11 cellular contexts compared by ENCODE assay signal in genomic region chr11:73384531-73384870, GRCh38. TPM values are rescaled to one million over a fixed set of nuclear protein-coding genes. Genes with fewer than 3 reads are reported as not detected.
DNase-seq lines count a peak whose midpoint lies in the region; ATAC-seq and TF ChIP-seq lines count a peak whose summit lies in the region.
"Had no signal": no experiment of that assay in that cellular context is flagged by ENCODE, and none has a peak within 500 bp of the region (broad histone marks: within the 10 kb centered on the region; RNA-seq: fewer than 3 reads in every experiment).

No MANE protein-coding gene starts in this region.

- H3K27ac ChIP-seq in DND-41 (ENCODE audit: low read length) (peak overlapping the region; percentile 53; the same call in 1 of the 2 replicates), gastrocnemius medialis (peak overlapping the region; percentile 87 to 99 (median 98))

- H3K9ac ChIP-seq in DND-41 (ENCODE audit: low read depth, low read length): no peak overlapping the region
- peak overlapping the region; percentile 46 for H3K9ac ChIP-seq in Loucy (ENCODE audit: low read depth, low read length, poor library complexity, severe bottlenecking)

- no peak overlapping the region for H3K4me3 ChIP-seq in DND-41 (ENCODE audit: low read depth in 1 of 2, low read length in 2 of 2)
- H3K4me3 ChIP-seq in Loucy (ENCODE audit: low read length, poor library complexity, severe bottlenecking): peak overlapping the region; percentile 34
- H3K4me3 ChIP-seq in gastrocnemius medialis: no peak overlapping the region

- peaks cover 27% of the 10 kb centered on the region for H3K36me3 ChIP-seq in DND-41 (ENCODE audit: insufficient read depth, low read length)
- H3K36me3 ChIP-seq in Loucy (ENCODE audit: insufficient read depth, low read length): peaks cover 2% of the 10 kb centered on the region; the same call in 1 of the 2 replicates
- H3K36me3 ChIP-seq in gastrocnemius medialis: no peaks in the 10 kb centered on the region

- no peaks in the 10 kb centered on the region for H3K27me3 Mint-ChIP-seq in effector memory CD8-positive, alpha-beta T cell

- H4K20me1 ChIP-seq in DND-41 (ENCODE audit: insufficient read depth, low read length): peaks cover 98% of the 10 kb centered on the region
- H4K20me1 ChIP-seq in Loucy (ENCODE audit: insufficient read depth, low read length, poor library complexity, severe bottlenecking): peaks cover 61% of the 10 kb centered on the region

- no peaks in the 10 kb centered on the region for H3K27me3 ChIP-seq in DND-41 (ENCODE audit: insufficient read depth, low read length, poor library complexity)
- H3K27me3 ChIP-seq in Loucy (ENCODE audit: insufficient read depth, low read length, poor library complexity, severe bottlenecking): no peaks in the 10 kb centered on the region
- no peaks in the 10 kb centered on the region for H3K27me3 ChIP-seq in gastrocnemius medialis

- H3K4me3 Mint-ChIP-seq in effector memory CD8-positive, alpha-beta T cell: peak overlapping the region; percentile 56 to 77

- no peak for DNase-seq in DND-41
- DNase-seq in effector memory CD8-positive, alpha-beta T cell: no peak
- DNase-seq in gastrocnemius medialis: no peak
- DNase-seq in HUDEP-2 (lab: John Stamatoyannopoulos, UW; ENCODE audit: unreplicated experiment in 76 of 76): no peak
- DNase-seq: activated CD8-positive, alpha-beta memory T cell treated with anti-CD3 and anti-CD28 coated beads, Interleukin-2, amount 50 U/mL, for 48 hours; DMS 273 treated with DMSO at 0.1 percent for 48 hours; NCI-H748 treated with DMSO at 0.1 percent for 48 hours; SW 1271 had no signal

- intact Hi-C loops in gastrocnemius medialis (cut with DNase I; ENCODE audit: low total_unique reads): loop anchor here (10.0 kb wide), 1 partner anchor 630 kb away; no protein-coding TSS in a partner anchor

- H3K9me3 ChIP-seq in DND-41 (ENCODE audit: insufficient read depth, low read length, severe bottlenecking) (no peaks in the 10 kb centered on the region), Loucy (ENCODE audit: insufficient read depth, low read depth, low read length) (no peaks in the 10 kb centered on the region), gastrocnemius medialis (no peaks in the 10 kb centered on the region)

- no peaks in the 10 kb centered on the region for H3K9me2 ChIP-seq in Loucy (replicated peaks; ENCODE audit: low read depth, low read length)

- TF ChIP-seq CTCF in DND-41 (IDR thresholded peaks at IDR 0.05; ENCODE audit: borderline replicate concordance, extremely low read depth, low read length, poor library complexity, severe bottlenecking) (no peak), Loucy (conservative IDR thresholded peaks at IDR 0.05; ENCODE audit: low read length) (no peak), gastrocnemius medialis (IDR thresholded peaks at IDR 0.05 in 4 of 5, conservative IDR thresholded peaks at IDR 0.05 in 1 of 5) (no peak)

- in situ Hi-C loops in gastrocnemius medialis (cut with MboI; ENCODE audit: low sequenced_read_pairs in 4 of 4): no loop called here

- H3F3A ChIP-seq in Loucy (ENCODE audit: low read depth): no peaks in the 10 kb centered on the region

- no peak overlapping the region for H3K4me2 ChIP-seq in DND-41 (ENCODE audit: insufficient read depth, low read length)
- H3K4me2 ChIP-seq in Loucy (ENCODE audit: low read depth, low read length, poor library complexity, severe bottlenecking): peak overlapping the region; percentile 87

- peaks cover 92% of the 10 kb centered on the region for H3K36me3 Mint-ChIP-seq in effector memory CD8-positive, alpha-beta T cell (ENCODE audit: insufficient read depth)

- H3K9me3 Mint-ChIP-seq in effector memory CD8-positive, alpha-beta T cell: no peaks in the 10 kb centered on the region

- peaks cover 99% of the 10 kb centered on the region for H3K79me2 ChIP-seq in DND-41 (ENCODE audit: insufficient read depth, low read length)
- H3K79me2 ChIP-seq in Loucy (ENCODE audit: insufficient read depth, low read length): peaks cover 99% of the 10 kb centered on the region

- H3K4me1 Mint-ChIP-seq in effector memory CD8-positive, alpha-beta T cell (ENCODE audit: low read depth in 2 of 2): peaks cover 55 to 68% of the 10 kb centered on the region in 2 donors

- TF ChIP-seq POLR2A in gastrocnemius medialis (IDR thresholded peaks at IDR 0.05): no peak

- ATAC-seq in DND-41 (ENCODE audit: insufficient read depth, low read depth): no peak
- ATAC-seq in effector memory CD8-positive, alpha-beta T cell (replicated peaks): no peak
- ATAC-seq in gastrocnemius medialis: no peak
- ATAC-seq in GM19455 (IDR thresholded peaks at IDR 0.05; ENCODE audit: unreplicated experiment): no peak
- ATAC-seq in HG02840 (IDR thresholded peaks at IDR 0.05; ENCODE audit: low FRiP score, unreplicated experiment): no peak

- H3K27ac Mint-ChIP-seq in effector memory CD8-positive, alpha-beta T cell: peak overlapping the region; percentile 64 to 89

- peaks cover 43% of the 10 kb centered on the region for H3K4me1 ChIP-seq in DND-41 (ENCODE audit: insufficient read depth, low read length)
- H3K4me1 ChIP-seq in Loucy (ENCODE audit: insufficient read depth, low read length, poor library complexity, severe bottlenecking): peaks cover 74% of the 10 kb centered on the region
- H3K4me1 ChIP-seq in gastrocnemius medialis: peaks cover 99 to 100% of the 10 kb centered on the region in 2 donors

- H2AFZ ChIP-seq in DND-41 (ENCODE audit: low read depth, low read length) (no peak overlapping the region), Loucy (ENCODE audit: low read length) (no peak overlapping the region)

RNA-seq across cellular contexts. Expression of gene RELT, which starts 8.3 kb away (rescaled TPM):
- total RNA-seq in gastrocnemius medialis: 10 to 100 TPM; 18.5 to 63.5 (median 36.7) TPM
